ENCODE assay signal across 13 cellular contexts in the genomic region with DNA sequence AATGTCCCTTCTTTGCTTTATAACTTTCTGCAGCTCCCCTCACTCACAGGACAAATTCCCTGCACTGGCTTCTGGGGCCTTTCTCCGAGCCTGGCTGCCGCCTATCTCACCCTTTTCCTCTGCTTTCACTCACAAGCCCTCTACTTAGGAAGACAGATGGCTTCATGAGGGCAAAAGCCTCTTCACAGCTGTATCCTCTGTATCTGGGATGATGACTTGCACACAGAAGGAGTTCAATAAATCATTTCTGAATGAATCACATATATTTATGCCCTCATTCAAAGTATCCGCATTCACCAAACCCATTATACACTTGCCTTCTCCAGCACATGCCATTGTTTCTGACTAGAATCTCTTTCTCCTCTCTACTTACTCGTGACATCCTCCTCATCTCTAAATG.
"Had no signal": no experiment of that assay in that cellular context is flagged by ENCODE, and none has a peak within 500 bp of the region (broad histone marks: within the 10 kb centered on the region; RNA-seq: fewer than 3 reads in every experiment).

No MANE protein-coding gene starts in this region.

- H3K27ac ChIP-seq: gastroesophageal sphincter, hepatocyte, lower lobe of right lung, right atrium auricular region, tibial nerve, VCaP had no signal

- H3K4me1 ChIP-seq: gastroesophageal sphincter, tibial nerve had no signal

- DNase-seq: activated CD4-positive, alpha-beta T cell treated with anti-CD3 and anti-CD28 coated beads for 36 hours; activated gamma-delta T cell treated with Interleukin-2 at 50 U/mL for 16 hours; effector CD4-positive, alpha-beta T cell; lower lobe of right lung; natural killer cell; posterior cingulate gyrus; SW 1271 had no signal

- H3K27me3 ChIP-seq: gastroesophageal sphincter, hepatocyte, right atrium auricular region, tibial nerve had no signal

- H3K4me3 Mint-ChIP-seq: activated CD4-positive, alpha-beta T cell treated with anti-CD3 and anti-CD28 coated beads for 36 hours; natural killer cell had no signal

- H3K27ac Mint-ChIP-seq: activated CD4-positive, alpha-beta T cell treated with anti-CD3 and anti-CD28 coated beads for 36 hours had no signal

- ATAC-seq: activated CD4-positive, alpha-beta T cell treated with anti-CD3 and anti-CD28 coated beads for 36 hours; gastroesophageal sphincter; natural killer cell had no signal

- H3K9me3 Mint-ChIP-seq: natural killer cell had no signal

- H3K27me3 Mint-ChIP-seq: activated CD4-positive, alpha-beta T cell treated with anti-CD3 and anti-CD28 coated beads for 36 hours had no signal

- H3K9me3 ChIP-seq: gastroesophageal sphincter, lower lobe of right lung, right atrium auricular region, tibial nerve had no signal

- H3K4me3 ChIP-seq: gastroesophageal sphincter, hepatocyte, lower lobe of right lung, right atrium auricular region, smooth muscle cell, tibial nerve had no signal
